In the genomic region with DNA sequence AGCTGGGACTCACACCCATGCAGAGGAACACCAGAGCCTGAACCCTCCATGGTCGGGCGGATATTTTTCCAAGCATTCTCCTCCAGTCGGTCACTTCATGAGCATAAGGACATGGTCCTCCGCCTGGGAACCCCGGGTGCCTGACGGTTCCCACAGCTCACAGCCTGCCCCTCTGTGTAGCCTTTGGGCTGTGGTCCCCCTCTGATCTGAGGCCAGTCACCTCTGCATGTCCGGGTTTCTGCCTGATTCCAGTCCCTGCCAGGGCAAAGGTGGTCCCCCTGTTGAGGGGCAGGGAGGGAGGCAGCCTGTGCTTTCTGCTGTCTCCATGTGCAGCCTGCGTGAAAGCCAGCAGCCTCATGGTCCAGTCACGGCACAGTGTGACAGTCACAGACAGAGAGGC, we compare ENCODE assay signal across 21 cellular contexts.
"Had no signal": no experiment of that assay in that cellular context is flagged by ENCODE, and none has a peak within 500 bp of the region (broad histone marks: within the 10 kb centered on the region; RNA-seq: fewer than 3 reads in every experiment).

No MANE protein-coding gene starts in this region.

- H3K9me3 ChIP-seq: colonic mucosa, gastrocnemius medialis, psoas muscle, right lobe of liver had no signal

- DNase-seq: cerebellar nuclear complex; colonic mucosa; effector CD4-positive, alpha-beta T cell; gastrocnemius medialis; left colon; left ventricle myocardium superior; mesenchymal stem cell; midbrain; naive B cell; psoas muscle; retina; right lobe of liver; stimulated activated CD4-positive, alpha-beta T cell treated with anti-CD3 and anti-CD28 coated beads, Interleukin-2, amount 100 ng/mL, for 24 hours; stimulated activated CD4-positive, alpha-beta T cell treated with anti-CD3 and anti-CD28 coated beads, Interleukin-4, amount 100 ng/mL, for 4 hours; stimulated activated naive CD4-positive, alpha-beta T cell; trophoblast cell had no signal

- H3K4me3 Mint-ChIP-seq: naive B cell, nephron had no signal

- H3K27me3 ChIP-seq: colonic mucosa, gastrocnemius medialis, right lobe of liver had no signal

- H3K27ac Mint-ChIP-seq: naive B cell, nephron had no signal

- H3K27me3 Mint-ChIP-seq: naive B cell had no signal

- H3K27ac ChIP-seq: colonic mucosa, gastrocnemius medialis, hepatocyte, parathyroid adenoma, psoas muscle, right lobe of liver had no signal

- H3K4me3 ChIP-seq: colonic mucosa, gastrocnemius medialis, hepatocyte, lung, psoas muscle, right lobe of liver had no signal

- H3K36me3 ChIP-seq: colonic mucosa, gastrocnemius medialis, right lobe of liver had no signal

- H3K4me1 ChIP-seq: gastrocnemius medialis, parathyroid adenoma, psoas muscle, right lobe of liver had no signal

- H3K36me3 Mint-ChIP-seq: naive B cell had no signal

- ATAC-seq: esophagus mucosa, gastrocnemius medialis, left colon, left ventricle myocardium superior, psoas muscle, right lobe of liver had no signal
